10 cellular contexts compared by ENCODE assay signal in genomic region chr3:152244156-152244888, GRCh38. TPM values are rescaled to one million over a fixed set of nuclear protein-coding genes. Genes with fewer than 3 reads are reported as not detected.
DNase-seq lines count a peak whose midpoint lies in the region; ATAC-seq and TF ChIP-seq lines count a peak whose summit lies in the region.
"Had no signal": no experiment of that assay in that cellular context is flagged by ENCODE, and none has a peak within 500 bp of the region (broad histone marks: within the 10 kb centered on the region; RNA-seq: fewer than 3 reads in every experiment).

No MANE protein-coding gene starts in this region.

- H3K9me3 Mint-ChIP-seq in activated T-cell treated with anti-CD3 and anti-CD28 coated beads, Interleukin-2, amount 50 U/mL, for 4 hours, result no peaks in the 10 kb centered on the region
- no peaks in the 10 kb centered on the region for H3K9me3 Mint-ChIP-seq in activated CD4-positive, alpha-beta memory T cell treated with anti-CD3 and anti-CD28 coated beads for 36 hours

- DNase-seq in activated T-cell treated with anti-CD3 and anti-CD28 coated beads, Interleukin-2, amount 50 U/mL, for 4 hours, result no peak
- DNase-seq in activated T-cell treated with anti-CD3 and anti-CD28 coated beads for 4 hours, result no peak
- no peak for DNase-seq in activated CD4-positive, alpha-beta memory T cell treated with anti-CD3 and anti-CD28 coated beads for 36 hours
- DNase-seq in thoracic aorta (ENCODE audit: low spot score), result no peak
- DNase-seq in stimulated activated CD4-positive, alpha-beta T cell treated with anti-CD3 and anti-CD28 coated beads, Interleukin-2, amount 100 ng/mL, for 24 hours, result no peak
- DNase-seq in Ammon's horn (ENCODE audit: low spot score), result no peak
- no peak for DNase-seq in DMS53 treated with DMSO at 0.1 percent for 48 hours (lab: John Stamatoyannopoulos, UW; ENCODE audit: unreplicated experiment)
- DNase-seq: left cardiac atrium had no signal

- no peak for TF ChIP-seq CTCF in thoracic aorta (IDR thresholded peaks at IDR 0.05)

- H3K36me3 ChIP-seq in thoracic aorta, result no peaks in the 10 kb centered on the region

- peak overlapping the region; percentile 90 for H3K4me3 Mint-ChIP-seq in activated T-cell treated with anti-CD3 and anti-CD28 coated beads, Interleukin-2, amount 50 U/mL, for 4 hours
- H3K4me3 Mint-ChIP-seq in activated CD4-positive, alpha-beta memory T cell treated with anti-CD3 and anti-CD28 coated beads for 36 hours, result peak overlapping the region; percentile 84

- peak in 1 of 2 donors; percentile 10 for ATAC-seq in activated T-cell treated with anti-CD3 and anti-CD28 coated beads, Interleukin-2, amount 50 U/mL, for 4 hours
- ATAC-seq in HG03520 (IDR thresholded peaks at IDR 0.05; ENCODE audit: unreplicated experiment) (peak; percentile 43), thoracic aorta (ENCODE audit: insufficient number of reproducible peaks, low FRiP score, low read depth) (no peak)

- H3K27me3 ChIP-seq in thoracic aorta (replicated peaks; ENCODE audit: insufficient read depth), result no peaks in the 10 kb centered on the region

- no peaks in the 10 kb centered on the region for H3K9me3 ChIP-seq in thoracic aorta

- peak overlapping the region; percentile 88 for H3K27ac Mint-ChIP-seq in activated CD4-positive, alpha-beta memory T cell treated with anti-CD3 and anti-CD28 coated beads for 36 hours

- intact Hi-C loops in activated CD4-positive, alpha-beta memory T cell treated with anti-CD3 and anti-CD28 coated beads for 36 hours (cut with micrococcal nuclease), result loop anchor here (2.0 to 5.0 kb wide), 3 partner anchors 118 to 1042 kb away; partner anchors contain the start of gene GPR171

- H3K36me3 Mint-ChIP-seq in activated T-cell treated with anti-CD3 and anti-CD28 coated beads, Interleukin-2, amount 50 U/mL, for 4 hours (ENCODE audit: insufficient read depth), result no peaks in the 10 kb centered on the region
- peaks cover 4% of the 10 kb centered on the region for H3K36me3 Mint-ChIP-seq in activated CD4-positive, alpha-beta memory T cell treated with anti-CD3 and anti-CD28 coated beads for 36 hours

- CTCF ChIA-PET in activated CD4-positive, alpha-beta memory T cell treated with anti-CD3 and anti-CD28 coated beads for 36 hours (lab: Charles Lee), result interaction anchor here (0.7 to 2.0 kb wide), 12 partner anchors 9 to 60 kb away, joined by 3 to 9 read pairs (median 4); no protein-coding TSS in a partner anchor

- no peak overlapping the region for H3K27ac ChIP-seq in thoracic aorta
- H3K27ac ChIP-seq: SK-N-MC had no signal

- POLR2A ChIA-PET in activated CD4-positive, alpha-beta memory T cell treated with anti-CD3 and anti-CD28 coated beads for 36 hours (lab: Charles Lee), result interaction anchor here (0.7 to 6.8 kb wide), 16 partner anchors 8 to 1043 kb away, joined by 3 to 107 read pairs (median 14); partner anchors contain the start of gene MBNL1

- peak overlapping the region; percentile 34 for H3K4me3 ChIP-seq in thoracic aorta
- H3K4me3 ChIP-seq: SK-N-MC had no signal

- H3K4me1 ChIP-seq in thoracic aorta (ENCODE audit: control insufficient read depth in 1 of 2, low read depth in 2 of 2), result peaks cover 0 to 13% of the 10 kb centered on the region in 2 donors

- peaks cover 53% of the 10 kb centered on the region for H3K4me1 Mint-ChIP-seq in activated T-cell treated with anti-CD3 and anti-CD28 coated beads, Interleukin-2, amount 50 U/mL, for 4 hours (ENCODE audit: low read depth)
- H3K4me1 Mint-ChIP-seq in activated CD4-positive, alpha-beta memory T cell treated with anti-CD3 and anti-CD28 coated beads for 36 hours (ENCODE audit: low read depth), result peaks cover 47% of the 10 kb centered on the region

- no peaks in the 10 kb centered on the region for H3K27me3 Mint-ChIP-seq in activated T-cell treated with anti-CD3 and anti-CD28 coated beads, Interleukin-2, amount 50 U/mL, for 4 hours (ENCODE audit: low read depth)
- no peaks in the 10 kb centered on the region for H3K27me3 Mint-ChIP-seq in activated CD4-positive, alpha-beta memory T cell treated with anti-CD3 and anti-CD28 coated beads for 36 hours

RNA-seq across cellular contexts. Expression of gene MBNL1, which starts 24.4 kb away (rescaled TPM):
- total RNA-seq in activated T-cell treated with anti-CD3 and anti-CD28 coated beads, Interleukin-2, amount 50 U/mL, for 4 hours, result 100 to 1,000 TPM; 343 to 376 (median 347) TPM
- 100 to 1,000 TPM; 290 to 302 TPM for total RNA-seq in activated CD4-positive, alpha-beta memory T cell treated with anti-CD3 and anti-CD28 coated beads for 36 hours
- 1,000 to 10,000 TPM in 1 of 2 donors, 100 to 1,000 TPM in 1; 783 to 1,062 TPM for total RNA-seq in thoracic aorta
